Comparison of ENCODE assay signal across 18 cellular contexts in genomic region chr1:115323366-115324004, GRCh38. TPM values are rescaled to one million over a fixed set of nuclear protein-coding genes. Genes with fewer than 3 reads are reported as not detected.
A peak's percentile ranks its signal among the peaks of the same experiment; 100 is the strongest.
DNase-seq lines count a peak whose midpoint lies in the region; ATAC-seq, FAIRE-seq and TF ChIP-seq lines count a peak whose summit lies in the region.
"Had no signal": no experiment of that assay in that cellular context is flagged by ENCODE, and none has a peak within 500 bp of the region (broad histone marks: within the 10 kb centered on the region; RNA-seq: fewer than 3 reads in every experiment).

No MANE protein-coding gene starts in this region.

- no peak for TF ChIP-seq POLR2A in H54 (IDR thresholded peaks at IDR 0.05; ENCODE audit: low read depth, low read length)

- H3K27me3 ChIP-seq in bronchial epithelial cell (ENCODE audit: control insufficient read depth, insufficient read depth, low read length) (no peaks in the 10 kb centered on the region), upper lobe of right lung (no peaks in the 10 kb centered on the region), H7 (ENCODE audit: control insufficient read depth, insufficient read depth, low read length) (no peaks in the 10 kb centered on the region)
- H3K27me3 ChIP-seq: right atrium auricular region had no signal

- peak; percentile 21 for DNase-seq in COLO668 (lab: John Stamatoyannopoulos, UW; ENCODE audit: unreplicated experiment)
- DNase-seq in LNCaP clone FGC (ENCODE audit: low read depth), result peak; percentile 6
- peak; percentile 88 for DNase-seq in bronchial epithelial cell (ENCODE audit: low read depth)
- peak in 1 of 3 donors; percentile 37 for DNase-seq in mucosa of descending colon
- DNase-seq in H54 (ENCODE audit: insufficient read length, low spot score), result no peak
- no peak for DNase-seq in upper lobe of right lung
- DNase-seq in H7, result no peak
- DNase-seq: AML-193, amniotic stem cell, Calu3, NCI-H2029 treated with DMSO at 0.1 percent for 48 hours, NCI-H526 treated with DMSO at 0.1 percent for 48 hours, OCI-M1 had no signal

- TF ChIP-seq CTCF in LNCaP clone FGC (IDR thresholded peaks at IDR 0.05; ENCODE audit: control insufficient read depth, extremely low read depth, insufficient read depth) (no peak), bronchial epithelial cell (IDR thresholded peaks at IDR 0.05; ENCODE audit: insufficient read depth, low read length, severe bottlenecking) (no peak), mucosa of descending colon (IDR thresholded peaks at IDR 0.05) (no peak), upper lobe of right lung (IDR thresholded peaks at IDR 0.05) (no peak)

- intact Hi-C loops in mucosa of descending colon (cut with DNase I, micrococcal nuclease) (no loop called here), upper lobe of right lung (cut with DNase I) (no loop called here)

- H3K4me3 ChIP-seq in LNCaP clone FGC (ENCODE audit: low read depth, low read length) (no peak overlapping the region), bronchial epithelial cell (ENCODE audit: low read depth, low read length) (no peak overlapping the region), mucosa of descending colon (no peak overlapping the region), upper lobe of right lung (no peak overlapping the region), H7 (ENCODE audit: insufficient read depth, low read depth, low read length) (no peak overlapping the region)
- H3K4me3 ChIP-seq: right atrium auricular region had no signal

- peaks cover 22% of the 10 kb centered on the region for H3K4me1 ChIP-seq in mucosa of descending colon (ENCODE audit: low read depth)
- no peaks in the 10 kb centered on the region for H3K4me1 ChIP-seq in upper lobe of right lung

- ATAC-seq in mucosa of descending colon (peak; percentile 95), GM18907 (IDR thresholded peaks at IDR 0.05; ENCODE audit: unreplicated experiment) (no peak), upper lobe of right lung (no peak)
- ATAC-seq: activated T-helper 17 cell treated with anti-CD3 and anti-CD28 coated beads, Interleukin-2, amount 50 U/mL, for 72 hours had no signal

- peak; percentile 23 for FAIRE-seq in bronchial epithelial cell (lab: Jason Lieb, UNC)
- FAIRE-seq in H54 (lab: Jason Lieb, UNC), result no peak
- FAIRE-seq: islet of Langerhans had no signal

- H3K9me3 ChIP-seq in mucosa of descending colon (no peaks in the 10 kb centered on the region), upper lobe of right lung (no peaks in the 10 kb centered on the region)
- H3K9me3 ChIP-seq: right atrium auricular region had no signal

- no peak overlapping the region for H3K27ac ChIP-seq in upper lobe of right lung
- H3K27ac ChIP-seq: right atrium auricular region had no signal

- H3K36me3 ChIP-seq in bronchial epithelial cell (ENCODE audit: control insufficient read depth, insufficient read depth, low read length) (no peaks in the 10 kb centered on the region), mucosa of descending colon (ENCODE audit: low read depth) (no peaks in the 10 kb centered on the region), upper lobe of right lung (no peaks in the 10 kb centered on the region), H7 (replicated peaks; ENCODE audit: control insufficient read depth, insufficient read depth, low read length) (no peaks in the 10 kb centered on the region)
- H3K36me3 ChIP-seq: right atrium auricular region had no signal

RNA-seq across cellular contexts. Expression of gene NGF, which starts 14.6 kb away (rescaled TPM):
- 1.1 and 6.1 TPM in 2 replicates for total RNA-seq in bronchial epithelial cell
- 1 to 10 TPM in 1 of 3 donors, under 1 TPM in 2; 0.29 to 1.6 (median 0.39) TPM for total RNA-seq in mucosa of descending colon
- total RNA-seq in upper lobe of right lung, result 1.0 TPM
- total RNA-seq in H7 (2014; rRNA removed; shearing (Covaris generic)), result 0.14 TPM in 1 of 2 replicates, not detected in the other
- total RNA-seq: activated T-helper 17 cell treated with anti-CD3 and anti-CD28 coated beads, Interleukin-2, amount 50 U/mL, for 72 hours; Calu3; T-helper 1 cell treated with Interleukin-12 subunit alpha and Interleukin-12 subunit beta and Interleukin-4 antibody, amounts not matched to agents 30 ng/mL and 1 ng/mL, for 36 hours had no signal

Comparison
In these comparisons a context has a peak if more than half of its experiments do, and no peak if none do; other contexts are left out.
1. DNase-seq: peak in COLO668 (single experiment), LNCaP clone FGC (single experiment) and bronchial epithelial cell (single experiment); none in H54 (single experiment), upper lobe of right lung (single experiment) and H7 (single experiment).